In the genomic region with DNA sequence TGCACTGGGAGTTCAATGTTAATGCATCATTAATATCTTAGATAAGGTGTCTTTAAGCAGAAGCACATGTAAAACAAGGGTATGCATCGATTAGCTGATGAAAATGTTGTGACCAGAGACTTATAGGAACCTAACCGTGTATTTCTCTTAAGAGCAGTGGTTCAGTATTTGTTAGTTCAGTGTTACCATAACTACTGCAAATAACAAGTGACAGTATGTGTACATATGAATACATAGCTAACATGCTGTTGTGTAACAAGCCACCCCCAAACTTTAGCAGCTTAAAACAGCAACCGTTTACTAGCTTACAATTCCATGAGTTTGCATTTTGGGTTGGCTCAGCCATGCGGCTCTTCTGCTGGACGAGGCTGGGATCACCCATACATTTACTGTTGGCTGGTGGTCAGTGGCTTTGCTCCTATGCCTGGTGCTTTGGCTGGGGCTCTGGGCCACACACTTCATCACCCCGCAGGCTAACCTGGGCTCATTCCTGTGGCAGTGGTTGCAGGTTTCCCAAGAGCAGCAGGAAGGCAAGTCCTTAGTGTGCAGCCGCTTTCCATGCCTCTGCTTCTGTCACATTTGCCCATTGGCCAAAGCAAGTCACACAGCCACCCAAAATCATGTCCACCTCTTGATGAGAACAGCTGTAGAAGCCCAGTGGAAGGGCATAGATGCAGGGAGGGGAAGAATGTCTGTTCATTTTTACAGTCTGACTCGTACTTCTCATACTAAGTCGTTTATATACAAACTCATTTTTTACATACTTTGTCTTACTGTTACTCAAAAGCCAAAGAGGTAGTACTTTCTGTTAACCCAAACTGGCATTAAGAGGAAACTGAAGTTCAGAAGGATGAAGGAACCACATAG, we compare ENCODE assay signal across 27 cellular contexts.
DNase-seq lines count a peak whose midpoint lies in the region; ATAC-seq and TF ChIP-seq lines count a peak whose summit lies in the region.
"Had no signal": no experiment of that assay in that cellular context is flagged by ENCODE, and none has a peak within 500 bp of the region (broad histone marks: within the 10 kb centered on the region; RNA-seq: fewer than 3 reads in every experiment).

No MANE protein-coding gene starts in this region.

- POLR2A ChIA-PET in WTC11 (lab: Charles Lee), result no interaction called here

- H3K4me3 Mint-ChIP-seq in WTC11, result no peak overlapping the region
- H3K4me3 Mint-ChIP-seq: activated naive CD8-positive, alpha-beta T cell treated with anti-CD3 and anti-CD28 coated beads, Interleukin-2, amount 10 ng/mL, durations not matched to agents 7 days and 5 days; activated T-helper 1 cell treated with anti-CD3 and anti-CD28 coated beads, Interleukin-12 subunit alpha, Interleukin-12 subunit beta, Interleukin-2, Interleukin-4 antibody, amounts not matched to agents 30 ng/mL and 10 ng/mL and 1 ng/mL, durations not matched to agents 14 hours and 24 hours and 36 hours; neural crest cell; stimulated activated naive CD8-positive, alpha-beta T cell treated with anti-CD3 and anti-CD28 coated beads, Interleukin-15, amount 100 ng/mL, for 72 hours; T-helper 2 cell treated with Interferon-gamma antibody and Interleukin-4, amounts not matched to agents 5 μg/mL and 100 μg/mL, for 36 hours; type B pancreatic cell had no signal

- H3K4me1 Mint-ChIP-seq in WTC11, result peaks cover 18% of the 10 kb centered on the region
- H3K4me1 Mint-ChIP-seq: activated naive CD8-positive, alpha-beta T cell treated with anti-CD3 and anti-CD28 coated beads, Interleukin-2, amount 10 ng/mL, durations not matched to agents 7 days and 5 days had no signal

- H3K4me3 ChIP-seq in AG10803 (ENCODE audit: low read length) (no peak overlapping the region), foreskin fibroblast (ENCODE audit: low read depth in 1 of 2, low read length in 2 of 2) (no peak overlapping the region), WERI-Rb-1 (ENCODE audit: low read depth, low read length) (no peak overlapping the region)
- H3K4me3 ChIP-seq: dorsolateral prefrontal cortex, GM12878, left ventricle myocardium inferior, PC-9, prostate gland, smooth muscle cell had no signal

- TF ChIP-seq CTCF in AG10803 (conservative IDR thresholded peaks at IDR 0.05; ENCODE audit: low read length) (no peak), WTC11 (IDR thresholded peaks at IDR 0.05) (no peak), foreskin fibroblast (IDR thresholded peaks at IDR 0.05; ENCODE audit: low read depth, low read length) (no peak), WERI-Rb-1 (IDR thresholded peaks at IDR 0.05; ENCODE audit: low read depth, low read length) (no peak)

- no peaks in the 10 kb centered on the region for H3K36me3 ChIP-seq in WERI-Rb-1
- H3K36me3 ChIP-seq: left ventricle myocardium inferior, prostate gland had no signal

- no peaks in the 10 kb centered on the region for H3K9me3 Mint-ChIP-seq in WTC11
- H3K9me3 Mint-ChIP-seq: activated T-helper 1 cell treated with anti-CD3 and anti-CD28 coated beads, Interleukin-12 subunit alpha, Interleukin-12 subunit beta, Interleukin-2, Interleukin-4 antibody, amounts not matched to agents 30 ng/mL and 10 ng/mL and 1 ng/mL, durations not matched to agents 14 hours and 24 hours and 36 hours; neural crest cell; T-helper 2 cell treated with Interferon-gamma antibody and Interleukin-4, amounts not matched to agents 5 μg/mL and 100 μg/mL, for 36 hours; type B pancreatic cell had no signal

- no peaks in the 10 kb centered on the region for H3K36me3 Mint-ChIP-seq in WTC11

- H3K27me3 ChIP-seq in WERI-Rb-1 (ENCODE audit: insufficient read depth, low read depth, severe bottlenecking), result no peaks in the 10 kb centered on the region
- H3K27me3 ChIP-seq: dorsolateral prefrontal cortex had no signal

- H3K27me3 Mint-ChIP-seq in WTC11 (ENCODE audit: low read depth), result no peaks in the 10 kb centered on the region
- H3K27me3 Mint-ChIP-seq: stimulated activated naive CD8-positive, alpha-beta T cell treated with anti-CD3 and anti-CD28 coated beads, Interleukin-15, amount 100 ng/mL, for 72 hours; type B pancreatic cell had no signal

- H3K9me3 ChIP-seq in WERI-Rb-1 (ENCODE audit: severe bottlenecking), result no peaks in the 10 kb centered on the region
- H3K9me3 ChIP-seq: prostate gland had no signal

- H3K27ac ChIP-seq in WERI-Rb-1, result no peak overlapping the region
- H3K27ac ChIP-seq: dorsolateral prefrontal cortex, epithelial cell of prostate, KMS-11, left ventricle myocardium inferior, PC-9, prostate gland had no signal

- CTCF ChIA-PET in WTC11 (lab: Charles Lee), result interaction anchor here (0.9 kb wide), 1 partner anchor 128 kb away, joined by 3 read pairs; no protein-coding TSS in a partner anchor

- no peak; the same call in 1 of the 2 replicates for ATAC-seq in WTC11
- ATAC-seq: GM12878; stimulated activated naive CD8-positive, alpha-beta T cell treated with anti-CD3 and anti-CD28 coated beads, Interleukin-15, amount 100 ng/mL, for 72 hours had no signal

- peak overlapping the region; percentile 51; the same call in 1 of the 2 replicates for H3K27ac Mint-ChIP-seq in WTC11
- H3K27ac Mint-ChIP-seq: activated naive CD8-positive, alpha-beta T cell treated with anti-CD3 and anti-CD28 coated beads, Interleukin-2, amount 10 ng/mL, durations not matched to agents 7 days and 5 days; activated T-helper 1 cell treated with anti-CD3 and anti-CD28 coated beads, Interleukin-12 subunit alpha, Interleukin-12 subunit beta, Interleukin-2, Interleukin-4 antibody, amounts not matched to agents 30 ng/mL and 10 ng/mL and 1 ng/mL, durations not matched to agents 14 hours and 24 hours and 36 hours; stimulated activated naive CD8-positive, alpha-beta T cell treated with anti-CD3 and anti-CD28 coated beads, Interleukin-15, amount 100 ng/mL, for 72 hours; T-helper 2 cell treated with Interferon-gamma antibody and Interleukin-4, amounts not matched to agents 5 μg/mL and 100 μg/mL, for 36 hours; type B pancreatic cell had no signal

- DNase-seq in AG10803 (ENCODE audit: low read depth), result peak; percentile 75
- peak; percentile 61 for DNase-seq in HCEC 1CT
- no peak for DNase-seq in WTC11 (ENCODE audit: low spot score)
- DNase-seq in foreskin fibroblast, result peak; percentile 47 to 66
- DNase-seq in WERI-Rb-1, result no peak
- no peak for DNase-seq in posterior cingulate gyrus
- DNase-seq in NCI-H82 treated with DMSO at 0.1 percent for 48 hours (lab: John Stamatoyannopoulos, UW; ENCODE audit: unreplicated experiment), result no peak
- no peak for DNase-seq in LoVo (ENCODE audit: low spot score)
- DNase-seq: activated naive CD8-positive, alpha-beta T cell treated with anti-CD3 and anti-CD28 coated beads, Interleukin-2, amount 10 ng/mL, durations not matched to agents 7 days and 5 days; dorsolateral prefrontal cortex; GF-D8; glutamatergic neuron; left ventricle myocardium inferior; NCI-H1105 treated with DMSO at 0.1 percent for 48 hours; NCI-H82; PC-9; stimulated activated CD4-positive, alpha-beta T cell treated with anti-CD3 and anti-CD28 coated beads, Interleukin-4, amount 100 ng/mL, for 1 hour; stimulated activated naive CD8-positive, alpha-beta T cell treated with anti-CD3 and anti-CD28 coated beads, Interleukin-15, amount 100 ng/mL, for 72 hours had no signal

- intact Hi-C loops in posterior cingulate gyrus (cut with DNase I), result no loop called here

TF ChIP-seq in WTC11, 78 proteins besides CTCF, POLR2A, EP300 and RAD21 (continues in another document):
- TF ChIP-seq HMGA2 (CRISPR knock-in tag; IDR thresholded peaks at IDR 0.05), result no peak
- no peak for TF ChIP-seq ZNF396 (CRISPR knock-in tag; IDR thresholded peaks at IDR 0.05; ENCODE audit: borderline replicate concordance)
- TF ChIP-seq FOXJ3 (CRISPR knock-in tag; IDR thresholded peaks at IDR 0.05; ENCODE audit: borderline replicate concordance), result no peak
- no peak for TF ChIP-seq ZNF138 (CRISPR knock-in tag; conservative IDR thresholded peaks at IDR 0.05)
- no peak for TF ChIP-seq ATF1 (CRISPR knock-in tag; IDR thresholded peaks at IDR 0.05)
- no peak for TF ChIP-seq ZNF425 (CRISPR knock-in tag; conservative IDR thresholded peaks at IDR 0.05)
- TF ChIP-seq ELF4 (CRISPR knock-in tag; IDR thresholded peaks at IDR 0.05; ENCODE audit: low read depth), result no peak
- no peak for TF ChIP-seq NR3C1 (CRISPR knock-in tag; conservative IDR thresholded peaks at IDR 0.05; ENCODE audit: low read depth)
- TF ChIP-seq, protein P1, sequence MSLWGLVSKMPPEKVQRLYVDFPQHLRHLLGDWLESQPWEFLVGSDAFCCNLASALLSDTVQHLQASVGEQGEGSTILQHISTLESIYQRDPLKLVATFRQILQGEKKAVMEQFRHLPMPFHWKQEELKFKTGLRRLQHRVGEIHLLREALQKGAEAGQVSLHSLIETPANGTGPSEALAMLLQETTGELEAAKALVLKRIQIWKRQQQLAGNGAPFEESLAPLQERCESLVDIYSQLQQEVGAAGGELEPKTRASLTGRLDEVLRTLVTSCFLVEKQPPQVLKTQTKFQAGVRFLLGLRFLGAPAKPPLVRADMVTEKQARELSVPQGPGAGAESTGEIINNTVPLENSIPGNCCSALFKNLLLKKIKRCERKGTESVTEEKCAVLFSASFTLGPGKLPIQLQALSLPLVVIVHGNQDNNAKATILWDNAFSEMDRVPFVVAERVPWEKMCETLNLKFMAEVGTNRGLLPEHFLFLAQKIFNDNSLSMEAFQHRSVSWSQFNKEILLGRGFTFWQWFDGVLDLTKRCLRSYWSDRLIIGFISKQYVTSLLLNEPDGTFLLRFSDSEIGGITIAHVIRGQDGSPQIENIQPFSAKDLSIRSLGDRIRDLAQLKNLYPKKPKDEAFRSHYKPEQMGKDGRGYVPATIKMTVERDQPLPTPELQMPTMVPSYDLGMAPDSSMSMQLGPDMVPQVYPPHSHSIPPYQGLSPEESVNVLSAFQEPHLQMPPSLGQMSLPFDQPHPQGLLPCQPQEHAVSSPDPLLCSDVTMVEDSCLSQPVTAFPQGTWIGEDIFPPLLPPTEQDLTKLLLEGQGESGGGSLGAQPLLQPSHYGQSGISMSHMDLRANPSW (CRISPR knock-in tag; conservative IDR thresholded peaks at IDR 0.05; ENCODE audit: low read depth), result no peak

Comparison
In these comparisons a context has a peak if more than half of its experiments do, and no peak if none do; other contexts are left out.
1. DNase-seq: peak in AG10803 (single experiment), HCEC 1CT (single experiment) and foreskin fibroblast (2 of 2); none in WTC11 (single experiment), WERI-Rb-1 (single experiment), posterior cingulate gyrus (0 of 10), NCI-H82 treated with DMSO at 0.1 percent for 48 hours (single experiment) and LoVo (single experiment).